ENCODE assay signal across 10 cellular contexts in genomic region chr3:193843447-193844301, GRCh38.
DNase-seq lines count a peak whose midpoint lies in the region; ATAC-seq and TF ChIP-seq lines count a peak whose summit lies in the region.
"Had no signal": no experiment of that assay in that cellular context is flagged by ENCODE, and none has a peak within 500 bp of the region (broad histone marks: within the 10 kb centered on the region; RNA-seq: fewer than 3 reads in every experiment).

No MANE protein-coding gene starts in this region.

- peak; percentile 72 for ATAC-seq in upper lobe of right lung
- no peak for ATAC-seq in GM18867 (IDR thresholded peaks at IDR 0.05; ENCODE audit: unreplicated experiment)

- no peaks in the 10 kb centered on the region for H3K27me3 ChIP-seq in upper lobe of right lung
- no peaks in the 10 kb centered on the region for H3K27me3 ChIP-seq in HAP-1 (ENCODE audit: low read depth)

- no peak overlapping the region for H3K4me3 ChIP-seq in upper lobe of right lung
- no peak overlapping the region for H3K4me3 ChIP-seq in HAP-1

- H3K36me3 ChIP-seq in upper lobe of right lung (no peaks in the 10 kb centered on the region), HAP-1 (replicated peaks) (no peaks in the 10 kb centered on the region)

- peak; percentile 24 for DNase-seq in SIG-M5 treated with dmso at 0.1 percent for 504 hours (lab: John Stamatoyannopoulos, UW; ENCODE audit: unreplicated experiment)
- DNase-seq in SIG-M5 (lab: John Stamatoyannopoulos, UW) = no peak
- DNase-seq in HuH-7.5 (ENCODE audit: low spot score) = peak; percentile 44
- DNase-seq in kidney glomerular epithelial cell (lab: John Stamatoyannopoulos, UW) = peak; percentile 72
- DNase-seq in upper lobe of right lung = no peak
- no peak for DNase-seq in HAP-1 (ENCODE audit: low spot score in 2 of 2)
- no peak for DNase-seq in NCI-H1436 treated with DMSO at 0.1 percent for 48 hours (lab: John Stamatoyannopoulos, UW)
- DNase-seq: activated T-cell treated with anti-CD3 and anti-CD28 coated beads, Interleukin-2, amount 50 U/mL, for 24 hours; NCI-H524 had no signal

- in situ Hi-C loops in HAP-1 (cut with MboI; ENCODE audit: low sequenced_read_pairs) = no loop called here

- TF ChIP-seq CTCF in upper lobe of right lung (IDR thresholded peaks at IDR 0.05) = no peak

- H3K9me3 ChIP-seq in upper lobe of right lung = no peaks in the 10 kb centered on the region
- peaks cover 3% of the 10 kb centered on the region; the same call in 1 of the 2 replicates for H3K9me3 ChIP-seq in HAP-1

- peak overlapping the region; percentile 63 for H3K27ac ChIP-seq in upper lobe of right lung

- intact Hi-C loops in upper lobe of right lung (cut with DNase I) = no loop called here

- peaks cover 4% of the 10 kb centered on the region for H3K4me1 ChIP-seq in upper lobe of right lung
- peaks cover 3% of the 10 kb centered on the region; the same call in 1 of the 2 replicates for H3K4me1 ChIP-seq in HAP-1

Comparison
In these comparisons a context has a peak if more than half of its experiments do, and no peak if none do; other contexts are left out.
1. DNase-seq: peak in SIG-M5 treated with dmso at 0.1 percent for 504 hours (single experiment), HuH-7.5 (single experiment) and kidney glomerular epithelial cell (single experiment); none in SIG-M5 (single experiment), upper lobe of right lung (single experiment), HAP-1 (0 of 2) and NCI-H1436 treated with DMSO at 0.1 percent for 48 hours (single experiment).